Comparison of ENCODE assay signal across 25 cellular contexts in genomic region chr4:122959441-122959840, GRCh38.
"Had no signal": no experiment of that assay in that cellular context is flagged by ENCODE, and none has a peak within 500 bp of the region (broad histone marks: within the 10 kb centered on the region; RNA-seq: fewer than 3 reads in every experiment).

No MANE protein-coding gene starts in this region.

- H3K27ac ChIP-seq: SK-N-MC had no signal

- ATAC-seq: activated T-helper 17 cell treated with anti-CD3 and anti-CD28 coated beads, Interleukin-2, amount 50 U/mL, for 72 hours; T-cell had no signal

- DNase-seq: activated B cell treated with CpG ODN at 0.5 μM for 24 hours; activated CD4-positive, alpha-beta T cell treated with anti-CD3 and anti-CD28 coated beads for 1 hour; activated CD4-positive, alpha-beta T cell treated with anti-CD3 and anti-CD28 coated beads, Interleukin-2, amount 10 ng/mL, durations not matched to agents 24 days and 14 days; activated CD4-positive, alpha-beta T cell treated with anti-CD3 and anti-CD28 coated beads, Interleukin-2, amount 50 U/mL, for 48 hours; activated CD8-positive, alpha-beta memory T cell treated with anti-CD3 and anti-CD28 coated beads for 24 hours; activated gamma-delta T cell treated with Interleukin-2 at 50 U/mL for 16 hours; activated naive CD4-positive, alpha-beta T cell treated with anti-CD3 and anti-CD28 coated beads, Interleukin-2, amount 10 ng/mL, durations not matched to agents 7 days and 5 days; activated naive CD8-positive, alpha-beta T cell treated with anti-CD3 and anti-CD28 coated beads for 36 hours; activated T-cell treated with anti-CD3 and anti-CD28 coated beads for 4 hours; activated T-cell treated with anti-CD3 and anti-CD28 coated beads, Interleukin-2, amount 50 U/mL, for 48 hours; cerebellar nuclear complex; MM.1S; NCI-H1105; NCI-H1436; NCI-H1694 treated with DMSO at 0.1 percent for 48 hours; NCI-H2029 treated with DMSO at 0.1 percent for 48 hours; NCI-H345; NCI-H510A; NCI-H526 treated with DMSO at 0.1 percent for 48 hours; SIG-M5; T-cell; T-helper 2 cell; T1000 had no signal

- H3K4me3 ChIP-seq: SK-N-MC had no signal
